Comparison of ENCODE assay signal across 8 cellular contexts in the genomic region with DNA sequence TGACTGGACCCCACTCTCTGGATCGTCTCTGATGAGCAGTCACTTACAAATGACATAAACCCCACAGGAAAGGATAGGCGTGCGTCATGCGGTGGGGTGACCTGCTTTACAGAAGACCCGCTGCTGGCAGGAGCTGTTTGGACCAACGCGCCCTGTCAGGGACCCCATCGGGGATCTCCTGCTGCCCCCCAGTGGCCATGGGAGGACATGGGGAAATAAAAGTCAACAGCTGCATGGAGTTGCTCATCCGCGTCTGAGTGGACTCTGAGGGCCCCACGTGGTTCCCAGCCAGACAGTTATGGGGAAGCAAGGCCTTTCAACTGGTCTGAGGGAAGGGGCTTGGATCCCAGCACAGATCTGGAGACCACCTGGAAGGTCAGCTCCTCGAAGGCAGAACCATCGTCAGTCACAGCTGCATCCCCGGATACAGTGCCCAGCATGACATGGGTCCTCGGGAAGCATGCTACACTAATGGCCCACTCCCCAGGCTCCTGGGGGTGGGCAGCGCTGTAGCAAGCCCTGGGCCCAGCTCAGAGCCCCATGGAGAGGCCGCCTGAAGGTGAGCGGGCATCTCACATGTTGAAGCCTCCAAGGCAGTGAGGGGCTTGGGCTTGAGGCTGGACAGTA. TPM values are rescaled to one million over a fixed set of nuclear protein-coding genes. Genes with fewer than 3 reads are reported as not detected.
DNase-seq lines count a peak whose midpoint lies in the region; ATAC-seq and TF ChIP-seq lines count a peak whose summit lies in the region.

No MANE protein-coding gene starts in this region.

- H3K27me3 Mint-ChIP-seq in HFFc6 (ENCODE audit: insufficient read depth), result peaks cover under 1% of the 10 kb centered on the region

- no peak for ATAC-seq in GM21526 (IDR thresholded peaks at IDR 0.05; ENCODE audit: low FRiP score, unreplicated experiment)

- no peak overlapping the region for H3K27ac Mint-ChIP-seq in HFFc6

- peak; percentile 88 for TF ChIP-seq CTCF in HFFc6 (IDR thresholded peaks at IDR 0.05)

- H3K4me3 Mint-ChIP-seq in HFFc6, result no peak overlapping the region

- peaks cover 4% of the 10 kb centered on the region; the same call in 1 of the 2 replicates for H3K36me3 Mint-ChIP-seq in HFFc6 (ENCODE audit: low read depth)

- H3K9me3 Mint-ChIP-seq in HFFc6, result no peaks in the 10 kb centered on the region

- peaks cover 15% of the 10 kb centered on the region for H3K4me1 Mint-ChIP-seq in HFFc6 (ENCODE audit: low read depth)

- DNase-seq in COLO668 (lab: John Stamatoyannopoulos, UW; ENCODE audit: unreplicated experiment) (peak; percentile 83), HFFc6 (peak; percentile 77), NCI-H226 (peak; percentile 65), left kidney (ENCODE audit: low read depth, low spot score) (peak; percentile 97)
- peak; percentile 70 for DNase-seq in activated CD4-positive, CD25-positive, alpha-beta regulatory T cell treated with anti-CD3 and anti-CD28 coated beads, Interleukin-2, amount 50 U/mL, for 72 hours
- peak; percentile 65 for DNase-seq in central memory CD4-positive, alpha-beta T cell
- peak; percentile 84 to 85 for DNase-seq in stimulated activated CD4-positive, alpha-beta T cell treated with anti-CD3 and anti-CD28 coated beads, Interleukin-2, amount 100 ng/mL, for 24 hours

RNA-seq across cellular contexts. Expression of a gene that starts 32.1 kb away (rescaled TPM):
- 1 to 10 TPM in 2 of 6 experiments, under 1 TPM in 3, not detected in 1; 0.09 to 1.4 (median 0.85) TPM for total RNA-seq in HFFc6 (2021; fragmentation: NEBNext Ultra II Directional; extraction: Animal tissue kit (Norgen Biotek cat#: 25700))

RNA-seq across cellular contexts. Expression of a gene that starts 46.4 kb away (rescaled TPM):
- under 1 TPM in 2 of 6 experiments, not detected in 4; 0.30 to 0.31 TPM for total RNA-seq in HFFc6 (2021; fragmentation: NEBNext Ultra II Directional; extraction: Animal tissue kit (Norgen Biotek cat#: 25700))
